In genomic region chr1:22967833-22968232, GRCh38 we compare ENCODE assay signal across 12 cellular contexts. TPM values are rescaled to one million over a fixed set of nuclear protein-coding genes. Genes with fewer than 3 reads are reported as not detected.
"Had no signal": no experiment of that assay in that cellular context is flagged by ENCODE, and none has a peak within 500 bp of the region (broad histone marks: within the 10 kb centered on the region; RNA-seq: fewer than 3 reads in every experiment).

No MANE protein-coding gene starts in this region.

- H3K9ac ChIP-seq: GM23248 had no signal

- H2AFZ ChIP-seq: GM23248, GM23338 had no signal

- H3K4me2 ChIP-seq: GM23338 had no signal

- H3K27ac ChIP-seq: GM23248 had no signal

- H3K4me3 ChIP-seq: GM23248, GM23338, HAP-1 had no signal

- ATAC-seq: GM23338, HCT116 had no signal

- H3K9me3 ChIP-seq: HAP-1 had no signal

- DNase-seq: GM23248, GOT3, H7, H9, HCEC 1CT, HFFc6 had no signal

- H3K4me1 ChIP-seq: HAP-1 had no signal

- FAIRE-seq: H1, H54 had no signal

- H3K36me3 ChIP-seq: HAP-1 had no signal

RNA-seq across cellular contexts. Expression of gene LACTBL1, which starts 4.8 kb away (rescaled TPM):
- total RNA-seq: GM23248, GM23338, H1, H4, H7, H9, HFFc6 had no signal
- polyA plus RNA-seq: GM23248, GM23338, H1 had no signal

RNA-seq across cellular contexts. Expression of gene TEX46, which starts 47.8 kb away (rescaled TPM):
- total RNA-seq: GM23248, GM23338, H1, H4, H7, H9, HFFc6 had no signal
- polyA plus RNA-seq: GM23248, H1 had no signal
